In the genomic region with DNA sequence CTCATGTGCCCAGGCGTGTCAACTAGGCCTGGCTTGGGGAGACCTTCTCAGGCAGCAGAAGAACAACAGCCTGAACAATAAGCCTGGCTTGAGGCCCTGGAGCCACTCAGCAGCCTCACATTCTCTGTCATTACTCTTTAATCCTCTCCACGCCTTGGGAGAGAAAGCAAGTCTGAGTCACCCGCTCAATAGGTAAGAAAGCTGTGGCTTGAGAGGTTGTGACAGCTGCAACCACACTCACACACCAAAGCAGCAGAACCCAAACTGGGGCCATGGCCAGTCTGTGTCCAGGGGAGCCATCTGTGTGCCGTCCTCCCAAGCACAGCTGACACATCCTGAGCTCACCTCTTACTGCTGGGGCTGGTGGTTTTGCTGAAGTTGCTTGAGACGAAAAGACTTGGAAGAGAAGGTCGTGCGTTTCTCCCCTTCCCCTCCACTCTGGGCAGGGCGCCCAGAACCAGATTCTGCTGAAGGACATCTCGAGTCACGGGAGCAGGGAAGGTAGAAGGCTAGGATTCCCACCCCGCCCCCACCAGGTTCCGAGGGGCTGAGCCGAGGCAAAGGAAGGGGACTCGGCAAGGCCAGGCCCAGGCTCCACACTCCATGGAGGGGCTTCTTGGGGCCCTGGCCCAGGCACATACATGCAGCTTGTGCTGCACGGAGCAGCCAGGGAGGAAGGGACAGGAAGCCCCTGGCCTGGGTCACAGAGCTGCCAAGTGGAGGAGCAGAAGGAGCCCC, we compare ENCODE assay signal across 1 cellular context.
TF ChIP-seq lines count a peak whose summit lies in the region.

No MANE protein-coding gene starts in this region.

TF ChIP-seq in HCT116, 20 proteins besides CTCF, POLR2A, EP300 and RAD21 (continued from another document):
- TF ChIP-seq, protein P1, sequence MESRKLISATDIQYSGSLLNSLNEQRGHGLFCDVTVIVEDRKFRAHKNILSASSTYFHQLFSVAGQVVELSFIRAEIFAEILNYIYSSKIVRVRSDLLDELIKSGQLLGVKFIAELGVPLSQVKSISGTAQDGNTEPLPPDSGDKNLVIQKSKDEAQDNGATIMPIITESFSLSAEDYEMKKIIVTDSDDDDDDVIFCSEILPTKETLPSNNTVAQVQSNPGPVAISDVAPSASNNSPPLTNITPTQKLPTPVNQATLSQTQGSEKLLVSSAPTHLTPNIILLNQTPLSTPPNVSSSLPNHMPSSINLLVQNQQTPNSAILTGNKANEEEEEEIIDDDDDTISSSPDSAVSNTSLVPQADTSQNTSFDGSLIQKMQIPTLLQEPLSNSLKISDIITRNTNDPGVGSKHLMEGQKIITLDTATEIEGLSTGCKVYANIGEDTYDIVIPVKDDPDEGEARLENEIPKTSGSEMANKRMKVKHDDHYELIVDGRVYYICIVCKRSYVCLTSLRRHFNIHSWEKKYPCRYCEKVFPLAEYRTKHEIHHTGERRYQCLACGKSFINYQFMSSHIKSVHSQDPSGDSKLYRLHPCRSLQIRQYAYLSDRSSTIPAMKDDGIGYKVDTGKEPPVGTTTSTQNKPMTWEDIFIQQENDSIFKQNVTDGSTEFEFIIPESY (IDR thresholded peaks at IDR 0.05; ENCODE audit: extremely low read depth, insufficient replicate concordance, low read length): no peak
- TF ChIP-seq SRF (IDR thresholded peaks at IDR 0.05; ENCODE audit: low read depth): no peak
- TF ChIP-seq CEBPB (IDR thresholded peaks at IDR 0.05; ENCODE audit: low read depth): no peak
- TF ChIP-seq, protein P2, sequence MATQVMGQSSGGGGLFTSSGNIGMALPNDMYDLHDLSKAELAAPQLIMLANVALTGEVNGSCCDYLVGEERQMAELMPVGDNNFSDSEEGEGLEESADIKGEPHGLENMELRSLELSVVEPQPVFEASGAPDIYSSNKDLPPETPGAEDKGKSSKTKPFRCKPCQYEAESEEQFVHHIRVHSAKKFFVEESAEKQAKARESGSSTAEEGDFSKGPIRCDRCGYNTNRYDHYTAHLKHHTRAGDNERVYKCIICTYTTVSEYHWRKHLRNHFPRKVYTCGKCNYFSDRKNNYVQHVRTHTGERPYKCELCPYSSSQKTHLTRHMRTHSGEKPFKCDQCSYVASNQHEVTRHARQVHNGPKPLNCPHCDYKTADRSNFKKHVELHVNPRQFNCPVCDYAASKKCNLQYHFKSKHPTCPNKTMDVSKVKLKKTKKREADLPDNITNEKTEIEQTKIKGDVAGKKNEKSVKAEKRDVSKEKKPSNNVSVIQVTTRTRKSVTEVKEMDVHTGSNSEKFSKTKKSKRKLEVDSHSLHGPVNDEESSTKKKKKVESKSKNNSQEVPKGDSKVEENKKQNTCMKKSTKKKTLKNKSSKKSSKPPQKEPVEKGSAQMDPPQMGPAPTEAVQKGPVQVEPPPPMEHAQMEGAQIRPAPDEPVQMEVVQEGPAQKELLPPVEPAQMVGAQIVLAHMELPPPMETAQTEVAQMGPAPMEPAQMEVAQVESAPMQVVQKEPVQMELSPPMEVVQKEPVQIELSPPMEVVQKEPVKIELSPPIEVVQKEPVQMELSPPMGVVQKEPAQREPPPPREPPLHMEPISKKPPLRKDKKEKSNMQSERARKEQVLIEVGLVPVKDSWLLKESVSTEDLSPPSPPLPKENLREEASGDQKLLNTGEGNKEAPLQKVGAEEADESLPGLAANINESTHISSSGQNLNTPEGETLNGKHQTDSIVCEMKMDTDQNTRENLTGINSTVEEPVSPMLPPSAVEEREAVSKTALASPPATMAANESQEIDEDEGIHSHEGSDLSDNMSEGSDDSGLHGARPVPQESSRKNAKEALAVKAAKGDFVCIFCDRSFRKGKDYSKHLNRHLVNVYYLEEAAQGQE (IDR thresholded peaks at IDR 0.05; ENCODE audit: low read depth): no peak
- no peak for TF ChIP-seq EZH2phosphoT487 (IDR thresholded peaks at IDR 0.05; ENCODE audit: borderline replicate concordance)
- TF ChIP-seq, protein P3, sequence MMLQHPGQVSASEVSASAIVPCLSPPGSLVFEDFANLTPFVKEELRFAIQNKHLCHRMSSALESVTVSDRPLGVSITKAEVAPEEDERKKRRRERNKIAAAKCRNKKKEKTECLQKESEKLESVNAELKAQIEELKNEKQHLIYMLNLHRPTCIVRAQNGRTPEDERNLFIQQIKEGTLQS (IDR thresholded peaks at IDR 0.05): no peak
- TF ChIP-seq CBX3 (IDR thresholded peaks at IDR 0.05; ENCODE audit: low read depth): no peak
